ENCODE assay signal across 15 cellular contexts in the genomic region with DNA sequence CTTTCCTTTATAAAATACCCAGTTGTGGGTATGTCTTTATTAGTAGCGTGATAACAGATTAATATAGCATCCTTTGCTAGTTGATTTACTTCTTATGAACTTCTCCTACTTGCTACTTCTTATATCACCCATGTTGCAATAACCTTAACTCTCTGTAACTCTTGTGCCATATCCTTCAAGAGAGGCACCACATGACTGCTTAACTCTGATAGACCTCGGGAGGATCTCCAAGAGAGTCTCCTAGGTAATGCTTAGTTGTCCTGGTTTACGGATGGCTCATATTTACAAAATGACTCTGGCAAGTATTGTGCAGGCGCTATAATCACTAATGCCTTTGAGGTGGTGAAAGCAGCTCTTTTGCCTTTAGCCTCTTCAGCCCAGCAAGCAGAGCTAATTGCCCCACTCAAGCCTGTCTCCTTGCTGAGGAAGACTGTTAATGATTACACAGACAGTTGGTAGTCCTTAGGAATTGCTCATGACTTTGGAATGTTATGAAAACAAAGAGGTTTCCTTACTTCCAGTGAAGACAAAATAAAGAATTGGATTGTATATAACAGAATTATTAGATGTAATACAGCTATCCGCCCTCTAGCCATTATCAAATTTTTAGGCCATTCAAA.
DNase-seq lines count a peak whose midpoint lies in the region; ATAC-seq and TF ChIP-seq lines count a peak whose summit lies in the region.
"Had no signal": no experiment of that assay in that cellular context is flagged by ENCODE, and none has a peak within 500 bp of the region (broad histone marks: within the 10 kb centered on the region; RNA-seq: fewer than 3 reads in every experiment).

No MANE protein-coding gene starts in this region.

- no peak overlapping the region for H2BK15ac ChIP-seq in mesenchymal stem cell (ENCODE audit: low read depth, poor library complexity, severe bottlenecking)

- peak overlapping the region; percentile 87 for H2BK5ac ChIP-seq in mesenchymal stem cell (ENCODE audit: low read depth, low read length, poor library complexity, severe bottlenecking)

- H3K36me3 ChIP-seq in MG63 (no peaks in the 10 kb centered on the region), colonic mucosa (no peaks in the 10 kb centered on the region), mesenchymal stem cell (ENCODE audit: control insufficient read depth in 1 of 2, insufficient read depth in 2 of 2, low read depth in 1 of 2, low read length in 2 of 2) (no peaks in the 10 kb centered on the region)
- H3K36me3 ChIP-seq: esophagus squamous epithelium, uterus had no signal

- no peak overlapping the region for H3K9ac ChIP-seq in colonic mucosa (ENCODE audit: low read depth in 2 of 2, low read length in 2 of 2)
- no peak overlapping the region for H3K9ac ChIP-seq in mesenchymal stem cell (ENCODE audit: low read length)

- no peak overlapping the region for H2BK12ac ChIP-seq in mesenchymal stem cell (ENCODE audit: low read length in 2 of 2)

- ATAC-seq in GM19455 (IDR thresholded peaks at IDR 0.05; ENCODE audit: unreplicated experiment) (no peak), HG02798 (IDR thresholded peaks at IDR 0.05; ENCODE audit: poor library complexity, unreplicated experiment) (no peak)
- ATAC-seq: CD8-positive, alpha-beta T cell; GM12878; sciatic nerve had no signal

- H3K4ac ChIP-seq in mesenchymal stem cell (ENCODE audit: low read depth in 1 of 2, low read length in 2 of 2) = no peak overlapping the region

- no peak overlapping the region for H3K4me2 ChIP-seq in mesenchymal stem cell (ENCODE audit: low read length, poor library complexity, severe bottlenecking)

- H3K23ac ChIP-seq in mesenchymal stem cell (ENCODE audit: low read length in 2 of 2) = no peak overlapping the region

- no peak overlapping the region for H3K18ac ChIP-seq in mesenchymal stem cell (ENCODE audit: low read depth in 1 of 2, low read length in 2 of 2)

- no peak overlapping the region for H2AK5ac ChIP-seq in mesenchymal stem cell (ENCODE audit: low read length, severe bottlenecking)

- H3K79me1 ChIP-seq in mesenchymal stem cell (replicated peaks; ENCODE audit: low read length, poor library complexity, severe bottlenecking) = no peaks in the 10 kb centered on the region

- H3K27me3 ChIP-seq in MG63 (no peaks in the 10 kb centered on the region), colonic mucosa (no peaks in the 10 kb centered on the region), mesenchymal stem cell (ENCODE audit: control insufficient read depth in 1 of 2, insufficient read depth in 1 of 2, low read length in 2 of 2) (no peaks in the 10 kb centered on the region)
- H3K27me3 ChIP-seq: esophagus squamous epithelium, uterus had no signal

- DNase-seq in COLO829 (ENCODE audit: low spot score) (peak; percentile 55), MG63 (peak; percentile 8), colonic mucosa (peak; percentile 21), mesenchymal stem cell (peak; percentile 33), lower leg skin (ENCODE audit: low spot score in 2 of 2) (no peak)
- DNase-seq in activated CD4-positive, alpha-beta T cell treated with anti-CD3 and anti-CD28 coated beads, Interleukin-2, amount 50 U/mL, for 48 hours = no peak
- DNase-seq: activated naive CD8-positive, alpha-beta T cell treated with anti-CD3 and anti-CD28 coated beads, Interleukin-2, amount 10 ng/mL, durations not matched to agents 7 days and 5 days; CD8-positive, alpha-beta T cell; esophagus squamous epithelium; NCI-H446; uterus had no signal

- no peak for TF ChIP-seq CTCF in colonic mucosa (IDR thresholded peaks at IDR 0.05)
- no peak for TF ChIP-seq CTCF in lower leg skin (IDR thresholded peaks at IDR 0.05)

- H2BK120ac ChIP-seq in mesenchymal stem cell (ENCODE audit: low read depth, low read length) = no peak overlapping the region

- H3K4me3 ChIP-seq in MG63 (no peak overlapping the region), colonic mucosa (no peak overlapping the region), mesenchymal stem cell (ENCODE audit: insufficient read depth in 1 of 2, low read depth in 1 of 2, low read length in 2 of 2) (no peak overlapping the region), lower leg skin (ENCODE audit: low read depth, poor library complexity, severe bottlenecking) (no peak overlapping the region)
- H3K4me3 ChIP-seq: esophagus squamous epithelium, GM12878, uterus had no signal

- H4K8ac ChIP-seq in mesenchymal stem cell (ENCODE audit: low read length) = no peak overlapping the region

- no peak overlapping the region for H3K14ac ChIP-seq in mesenchymal stem cell (ENCODE audit: low read length in 2 of 2)

- H3K27ac ChIP-seq in colonic mucosa (peak overlapping the region; percentile 34), mesenchymal stem cell (ENCODE audit: low read length, poor library complexity, severe bottlenecking) (peak overlapping the region; percentile 96)
- H3K27ac ChIP-seq: esophagus squamous epithelium, uterus had no signal

- TF ChIP-seq POLR2A in lower leg skin (IDR thresholded peaks at IDR 0.05) = no peak

- intact Hi-C loops in colonic mucosa (cut with DNase I) = no loop called here
- intact Hi-C loops in lower leg skin (cut with DNase I; ENCODE audit: low total_unique reads) = no loop called here

- no peak overlapping the region for H4K91ac ChIP-seq in mesenchymal stem cell (ENCODE audit: low read length)

- H3K9me3 ChIP-seq in MG63 (no peaks in the 10 kb centered on the region), colonic mucosa (no peaks in the 10 kb centered on the region), mesenchymal stem cell (ENCODE audit: control insufficient read depth, low read length) (no peaks in the 10 kb centered on the region)
- H3K9me3 ChIP-seq: esophagus squamous epithelium, uterus had no signal

- 46% methylated on average over 3 of the region's 5 CpGs for WGBS in mesenchymal stem cell
- WGBS in lower leg skin, 2 donors = 74 to 80% methylated on average over 5 of the region's 5 CpGs

- H3K4me1 ChIP-seq in colonic mucosa (no peaks in the 10 kb centered on the region), mesenchymal stem cell (ENCODE audit: control insufficient read depth, insufficient read depth, low read depth, low read length) (peaks cover 3% of the 10 kb centered on the region)
- H3K4me1 ChIP-seq: uterus had no signal

- no peak overlapping the region for H2AFZ ChIP-seq in mesenchymal stem cell (ENCODE audit: low read depth, low read length)

Comparison
In these comparisons a context has a peak if more than half of its experiments do, and no peak if none do; other contexts are left out.
1. DNase-seq: peak in COLO829 (single experiment), MG63 (single experiment), colonic mucosa (single experiment) and mesenchymal stem cell (single experiment); none in lower leg skin (0 of 2) and activated CD4-positive, alpha-beta T cell treated with anti-CD3 and anti-CD28 coated beads, Interleukin-2, amount 50 U/mL, for 48 hours (0 of 2).